11 cellular contexts compared by ENCODE assay signal in genomic region chr14:102629700-102630365, GRCh38. TPM values are rescaled to one million over a fixed set of nuclear protein-coding genes. Genes with fewer than 3 reads are reported as not detected.
DNase-seq lines count a peak whose midpoint lies in the region; ATAC-seq and TF ChIP-seq lines count a peak whose summit lies in the region.
"Had no signal": no experiment of that assay in that cellular context is flagged by ENCODE, and none has a peak within 500 bp of the region (broad histone marks: within the 10 kb centered on the region; RNA-seq: fewer than 3 reads in every experiment).

No MANE protein-coding gene starts in this region.

- H3K4me1 ChIP-seq in right atrium auricular region = peaks cover 0 to 23% of the 10 kb centered on the region in 2 donors

- no peaks in the 10 kb centered on the region for H3K36me3 ChIP-seq in right atrium auricular region

- peak overlapping the region in 1 of 2 donors; percentile 5 for H3K27ac ChIP-seq in right atrium auricular region

- TF ChIP-seq CTCF in right atrium auricular region (IDR thresholded peaks at IDR 0.05) = no peak

- DNase-seq in left ventricle myocardium superior = no peak
- no peak for DNase-seq in right atrium auricular region (ENCODE audit: low spot score)
- peak; percentile 80 for DNase-seq in NCI-H82 (lab: John Stamatoyannopoulos, UW)
- peak; percentile 59 for DNase-seq in iris pigment epithelial cell (ENCODE audit: low read depth)
- no peak for DNase-seq in GM03348 (ENCODE audit: low spot score)
- no peak for DNase-seq in activated CD4-positive, alpha-beta T cell treated with anti-CD3 and anti-CD28 coated beads, Interleukin-2, amount 50 U/mL, for 48 hours
- no peak for DNase-seq in NCI-H526 treated with DMSO at 0.1 percent for 48 hours (lab: John Stamatoyannopoulos, UW)
- DNase-seq: NCI-H2029 had no signal

- no peaks in the 10 kb centered on the region for H3K27me3 ChIP-seq in right atrium auricular region

- H3K9me3 ChIP-seq in right atrium auricular region = no peaks in the 10 kb centered on the region

- no peak overlapping the region for H3K4me3 ChIP-seq in right atrium auricular region
- H3K4me3 ChIP-seq: lung had no signal

- peak; percentile 43 for ATAC-seq in left ventricle myocardium superior
- ATAC-seq in GM18511 (IDR thresholded peaks at IDR 0.05; ENCODE audit: unreplicated experiment) = no peak
- ATAC-seq: activated CD4-positive, CD25-positive, alpha-beta regulatory T cell treated with anti-CD3 and anti-CD28 coated beads, Interleukin-2, amount 50 U/mL, for 24 hours had no signal

- intact Hi-C loops in left ventricle myocardium superior (cut with micrococcal nuclease) = no loop called here

RNA-seq across cellular contexts. Expression of gene RCOR1, which starts 37.4 kb away (rescaled TPM):
- 13.0 TPM for total RNA-seq in left ventricle myocardium superior
- 1 to 10 TPM; 8.4 to 8.7 TPM for total RNA-seq in right atrium auricular region

Comparison
In these comparisons a context has a peak if more than half of its experiments do, and no peak if none do; other contexts are left out.
1. DNase-seq: peak in NCI-H82 (single experiment) and iris pigment epithelial cell (single experiment); none in left ventricle myocardium superior (single experiment), right atrium auricular region (single experiment), GM03348 (single experiment), activated CD4-positive, alpha-beta T cell treated with anti-CD3 and anti-CD28 coated beads, Interleukin-2, amount 50 U/mL, for 48 hours (0 of 2) and NCI-H526 treated with DMSO at 0.1 percent for 48 hours (single experiment).